ENCODE assay signal across 17 cellular contexts in the genomic region with DNA sequence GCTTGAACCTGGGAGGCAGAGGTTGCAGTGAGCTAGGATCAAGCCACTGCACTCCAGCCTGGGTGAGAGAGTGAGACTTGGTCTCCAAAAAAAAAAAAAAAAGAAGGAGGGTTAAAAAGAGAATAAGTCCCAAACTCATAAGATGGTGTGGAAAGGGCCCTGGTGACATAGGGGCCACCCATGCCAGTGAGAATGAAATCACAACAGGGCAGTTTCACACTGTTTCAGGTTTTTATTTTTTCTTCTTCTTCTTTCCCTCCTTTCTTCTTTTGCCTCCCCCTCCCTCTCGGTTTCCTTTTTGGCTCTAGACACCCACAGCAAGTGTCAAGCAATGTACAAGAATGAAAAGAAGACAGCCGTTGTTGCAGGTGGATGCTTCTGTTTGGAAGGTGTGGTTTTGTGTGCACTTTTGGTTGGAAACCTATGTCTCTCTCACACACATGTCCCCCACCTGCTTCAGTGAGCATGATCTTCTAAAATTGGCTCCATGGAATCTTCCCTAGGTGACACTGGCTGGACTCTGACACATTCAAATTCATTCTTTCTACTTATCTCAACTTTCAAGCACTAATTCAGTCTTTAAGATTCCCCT. TPM values are rescaled to one million over a fixed set of nuclear protein-coding genes. Genes with fewer than 3 reads are reported as not detected.
DNase-seq lines count a peak whose midpoint lies in the region; ATAC-seq and TF ChIP-seq lines count a peak whose summit lies in the region.
"Had no signal": no experiment of that assay in that cellular context is flagged by ENCODE, and none has a peak within 500 bp of the region (broad histone marks: within the 10 kb centered on the region; RNA-seq: fewer than 3 reads in every experiment).

No MANE protein-coding gene starts in this region.

- no peak for TF ChIP-seq CTCF in endodermal cell (conservative IDR thresholded peaks at IDR 0.05)
- TF ChIP-seq CTCF in foreskin keratinocyte (conservative IDR thresholded peaks at IDR 0.05), result no peak

- H3K4me1 ChIP-seq in endodermal cell (ENCODE audit: control insufficient read depth, insufficient read depth, low read length) (no peaks in the 10 kb centered on the region), foreskin keratinocyte (no peaks in the 10 kb centered on the region)

- H3K36me3 ChIP-seq in endodermal cell (ENCODE audit: control insufficient read depth, insufficient read depth, low read length), result no peaks in the 10 kb centered on the region

- H3K36me3 Mint-ChIP-seq in T-helper 1 cell treated with Interleukin-12 subunit alpha and Interleukin-12 subunit beta and Interleukin-4 antibody, amounts not matched to agents 30 μg/mL and 1 μg/mL, for 36 hours (ENCODE audit: low read depth), result no peaks in the 10 kb centered on the region
- H3K36me3 Mint-ChIP-seq in activated naive CD8-positive, alpha-beta T cell treated with anti-CD3 and anti-CD28 coated beads, Interleukin-2, amount 10 ng/mL, durations not matched to agents 7 days and 5 days, result no peaks in the 10 kb centered on the region
- H3K36me3 Mint-ChIP-seq in endodermal cell (ENCODE audit: low read depth), result no peaks in the 10 kb centered on the region

- peak overlapping the region; percentile 55 for H3K4me3 Mint-ChIP-seq in T-helper 1 cell treated with Interleukin-12 subunit alpha and Interleukin-12 subunit beta and Interleukin-4 antibody, amounts not matched to agents 30 μg/mL and 1 μg/mL, for 36 hours
- H3K4me3 Mint-ChIP-seq in activated naive CD8-positive, alpha-beta T cell treated with anti-CD3 and anti-CD28 coated beads, Interleukin-2, amount 10 ng/mL, durations not matched to agents 7 days and 5 days, result peak overlapping the region; percentile 48
- no peak overlapping the region for H3K4me3 Mint-ChIP-seq in endodermal cell

- no peak overlapping the region for H3K9ac ChIP-seq in endodermal cell (ENCODE audit: extremely low read depth, low read length, poor library complexity, severe bottlenecking)

- WGBS in endodermal cell (ENCODE audit: insufficient coverage in 1 of 2, insufficient read length in 1 of 2), 2 experiments, result no CpG with 5 or more reads among the region's 2 CpGs

- DNase-seq in T-helper 1 cell (no peak), putamen (ENCODE audit: low spot score) (no peak), endodermal cell (no peak), foreskin keratinocyte (no peak)
- DNase-seq in activated naive CD8-positive, alpha-beta T cell treated with anti-CD3 and anti-CD28 coated beads, Interleukin-2, amount 10 ng/mL, durations not matched to agents 7 days and 5 days, result no peak
- DNase-seq: activated CD4-positive, alpha-beta T cell treated with anti-CD3 and anti-CD28 coated beads for 48 hours; EL; hippocampal formation; mesendoderm; NCI-H2227 treated with DMSO at 0.1 percent for 48 hours; right cardiac atrium; SHP77 treated with DMSO at 0.1 percent for 48 hours had no signal

- H3K9me3 ChIP-seq in endodermal cell (ENCODE audit: control insufficient read depth, low read length), result no peaks in the 10 kb centered on the region

- POLR2A ChIA-PET in activated naive CD8-positive, alpha-beta T cell treated with anti-CD3 and anti-CD28 coated beads, Interleukin-2, amount 10 ng/mL, durations not matched to agents 7 days and 5 days (lab: Charles Lee), result interaction anchor here (0.6 to 2.1 kb wide), 2 partner anchors 48 to 121 kb away, joined by 3 to 7 read pairs; no protein-coding TSS in a partner anchor

- no peaks in the 10 kb centered on the region for H3K27me3 Mint-ChIP-seq in T-helper 1 cell treated with Interleukin-12 subunit alpha and Interleukin-12 subunit beta and Interleukin-4 antibody, amounts not matched to agents 30 μg/mL and 1 μg/mL, for 36 hours (ENCODE audit: low read depth)
- no peaks in the 10 kb centered on the region for H3K27me3 Mint-ChIP-seq in activated naive CD8-positive, alpha-beta T cell treated with anti-CD3 and anti-CD28 coated beads, Interleukin-2, amount 10 ng/mL, durations not matched to agents 7 days and 5 days
- H3K27me3 Mint-ChIP-seq in endodermal cell (ENCODE audit: insufficient read depth), result no peaks in the 10 kb centered on the region

- H3K9me3 Mint-ChIP-seq in T-helper 1 cell treated with Interleukin-12 subunit alpha and Interleukin-12 subunit beta and Interleukin-4 antibody, amounts not matched to agents 30 μg/mL and 1 μg/mL, for 36 hours, result no peaks in the 10 kb centered on the region
- H3K9me3 Mint-ChIP-seq in activated naive CD8-positive, alpha-beta T cell treated with anti-CD3 and anti-CD28 coated beads, Interleukin-2, amount 10 ng/mL, durations not matched to agents 7 days and 5 days, result no peaks in the 10 kb centered on the region
- H3K9me3 Mint-ChIP-seq in endodermal cell, result peaks cover 46% of the 10 kb centered on the region

- H3K4me1 Mint-ChIP-seq in T-helper 1 cell treated with Interleukin-12 subunit alpha and Interleukin-12 subunit beta and Interleukin-4 antibody, amounts not matched to agents 30 μg/mL and 1 μg/mL, for 36 hours (ENCODE audit: low read depth), result peaks cover 42% of the 10 kb centered on the region
- peaks cover 32% of the 10 kb centered on the region for H3K4me1 Mint-ChIP-seq in activated naive CD8-positive, alpha-beta T cell treated with anti-CD3 and anti-CD28 coated beads, Interleukin-2, amount 10 ng/mL, durations not matched to agents 7 days and 5 days
- no peaks in the 10 kb centered on the region for H3K4me1 Mint-ChIP-seq in endodermal cell

- no peak overlapping the region for H3K4me3 ChIP-seq in endodermal cell (ENCODE audit: low read length)
- H3K4me3 ChIP-seq: K562 had no signal

- ATAC-seq in GM21367 (IDR thresholded peaks at IDR 0.05; ENCODE audit: unreplicated experiment) (peak; percentile 43), HG03066 (IDR thresholded peaks at IDR 0.05; ENCODE audit: low read depth, unreplicated experiment) (peak; percentile 44), foreskin keratinocyte (no peak)
- peak; percentile 15 for ATAC-seq in activated naive CD8-positive, alpha-beta T cell treated with anti-CD3 and anti-CD28 coated beads, Interleukin-2, amount 10 ng/mL, durations not matched to agents 7 days and 5 days (ENCODE audit: low read depth)
- ATAC-seq: K562, right cardiac atrium had no signal

- peak overlapping the region; percentile 77 for H3K27ac Mint-ChIP-seq in T-helper 1 cell treated with Interleukin-12 subunit alpha and Interleukin-12 subunit beta and Interleukin-4 antibody, amounts not matched to agents 30 μg/mL and 1 μg/mL, for 36 hours
- peak overlapping the region; percentile 81 for H3K27ac Mint-ChIP-seq in activated naive CD8-positive, alpha-beta T cell treated with anti-CD3 and anti-CD28 coated beads, Interleukin-2, amount 10 ng/mL, durations not matched to agents 7 days and 5 days
- no peak overlapping the region for H3K27ac Mint-ChIP-seq in endodermal cell

- H3K27ac ChIP-seq in endodermal cell (ENCODE audit: low read depth, low read length), result no peak overlapping the region
- H3K27ac ChIP-seq in foreskin keratinocyte, result no peak overlapping the region
- H3K27ac ChIP-seq: 22Rv1 had no signal

- no peaks in the 10 kb centered on the region for H3K27me3 ChIP-seq in endodermal cell (ENCODE audit: control insufficient read depth, insufficient read depth, low read length, poor library complexity, severe bottlenecking)
- H3K27me3 ChIP-seq in foreskin keratinocyte, result no peaks in the 10 kb centered on the region

RNA-seq across cellular contexts. Expression of gene TLR8, which starts 14.4 kb away (rescaled TPM):
- total RNA-seq in activated naive CD8-positive, alpha-beta T cell treated with anti-CD3 and anti-CD28 coated beads, Interleukin-2, amount 10 ng/mL, durations not matched to agents 7 days and 5 days, result under 1 TPM; 0.11 to 0.17 TPM
- total RNA-seq in endodermal cell, result not detected
- polyA plus RNA-seq in endodermal cell (2013, experiment 1 of 2), result not detected
- polyA plus RNA-seq in endodermal cell (2013, experiment 2 of 2), result not detected
- total RNA-seq in foreskin keratinocyte, result not detected in 2 replicates
- not detected in 2 replicates for polyA plus RNA-seq in foreskin keratinocyte
- total RNA-seq: K562 had no signal
- polyA plus RNA-seq: K562 had no signal

RNA-seq across cellular contexts. Expression of gene TLR7, which starts 25.1 kb away (rescaled TPM):
- total RNA-seq in activated naive CD8-positive, alpha-beta T cell treated with anti-CD3 and anti-CD28 coated beads, Interleukin-2, amount 10 ng/mL, durations not matched to agents 7 days and 5 days, result under 1 TPM; 0.31 to 0.33 TPM
- total RNA-seq in endodermal cell (not detected), foreskin keratinocyte (not detected in 2 replicates)
- not detected for polyA plus RNA-seq in endodermal cell (2013, experiment 1 of 2)
- polyA plus RNA-seq in endodermal cell (2013, experiment 2 of 2), result not detected
- polyA plus RNA-seq in foreskin keratinocyte, result not detected in 2 replicates
